ENCODE assay signal across 10 cellular contexts in genomic region chr5:175857986-175858385, GRCh38. TPM values are rescaled to one million over a fixed set of nuclear protein-coding genes. Genes with fewer than 3 reads are reported as not detected.
"Had no signal": no experiment of that assay in that cellular context is flagged by ENCODE, and none has a peak within 500 bp of the region (broad histone marks: within the 10 kb centered on the region; RNA-seq: fewer than 3 reads in every experiment).

No MANE protein-coding gene starts in this region.

- DNase-seq: IMR-90, KBM-7, KG1 had no signal

- H3K4me3 ChIP-seq: K562 had no signal

- H3K4me3 Mint-ChIP-seq: IgD-negative memory B cell had no signal

- H3K27ac ChIP-seq: HL-60 had no signal

- H3K27ac Mint-ChIP-seq: IgD-negative memory B cell had no signal

- ATAC-seq: HepG2, K562 had no signal

- H3K4me1 Mint-ChIP-seq: IgD-negative memory B cell had no signal

- FAIRE-seq: HepG2, HTR-8/SVneo, K562 had no signal

RNA-seq across cellular contexts. Expression of gene CPLX2, which starts 13.4 kb away (rescaled TPM):
- total RNA-seq: HT-29, HT1080, IMR-90, K562 had no signal
- polyA plus RNA-seq: IgD-negative memory B cell, IMR-90, K562 had no signal
